8 cellular contexts compared by ENCODE assay signal in genomic region chr11:66363805-66364535, GRCh38. TPM values are rescaled to one million over a fixed set of nuclear protein-coding genes. Genes with fewer than 3 reads are reported as not detected.
DNase-seq lines count a peak whose midpoint lies in the region; ATAC-seq and TF ChIP-seq lines count a peak whose summit lies in the region.

No MANE protein-coding gene starts in this region.

- no peak overlapping the region for H3K14ac ChIP-seq in neuronal stem cell (ENCODE audit: low read length)

- H3K9me3 ChIP-seq in effector memory CD4-positive, alpha-beta T cell (ENCODE audit: control insufficient read depth, low read length): no peaks in the 10 kb centered on the region
- no peaks in the 10 kb centered on the region for H3K9me3 ChIP-seq in neuronal stem cell (replicated peaks in 1 of 2; ENCODE audit: control insufficient read depth in 2 of 2, insufficient read depth in 1 of 2, low read depth in 1 of 2, low read length in 2 of 2)
- no peaks in the 10 kb centered on the region for H3K9me3 ChIP-seq in vagina

- H4K8ac ChIP-seq in neuronal stem cell (ENCODE audit: low read depth, low read length): no peak overlapping the region

- peaks cover 8% of the 10 kb centered on the region for H3K79me1 ChIP-seq in neuronal stem cell (ENCODE audit: low read depth, low read length)

- H4K91ac ChIP-seq in neuronal stem cell (ENCODE audit: low read depth, low read length, poor library complexity): no peak overlapping the region

- no peak for ATAC-seq in GM18505 (IDR thresholded peaks at IDR 0.05; ENCODE audit: unreplicated experiment)

- in situ Hi-C loops in KBM-7 (cut with MboI; ENCODE audit: low pct_unique_long_range_greater_than_20kb, low sequenced_read_pairs): no loop called here

- no peaks in the 10 kb centered on the region for H3K36me3 ChIP-seq in effector memory CD4-positive, alpha-beta T cell (ENCODE audit: control insufficient read depth, insufficient read depth, low read length)
- H3K36me3 ChIP-seq in neuronal stem cell (replicated peaks in 1 of 2; ENCODE audit: control insufficient read depth in 2 of 2, insufficient read depth in 2 of 2, low read length in 2 of 2): peaks cover 6 to 53% of the 10 kb centered on the region in 2 donors
- no peaks in the 10 kb centered on the region for H3K36me3 ChIP-seq in vagina

- intact Hi-C loops in vagina (cut with DNase I): no loop called here

- no peak for TF ChIP-seq CTCF in vagina (IDR thresholded peaks at IDR 0.05)

- H2BK15ac ChIP-seq in neuronal stem cell (ENCODE audit: low read length): no peak overlapping the region

- no CpG with 5 or more reads among the region's 15 CpGs for WGBS in neuronal stem cell (ENCODE audit: extremely low coverage in 2 of 2, insufficient read length in 2 of 2, insufficient replicate concordance in 1 of 2), 2 donors

- H3K4me3 ChIP-seq in effector memory CD4-positive, alpha-beta T cell (ENCODE audit: insufficient read depth, low read depth, low read length, poor library complexity, severe bottlenecking): no peak overlapping the region
- H3K4me3 ChIP-seq in neuronal stem cell (ENCODE audit: low read length in 2 of 2): no peak overlapping the region
- H3K4me3 ChIP-seq in vagina: no peak overlapping the region

- TF ChIP-seq POLR2A in vagina (IDR thresholded peaks at IDR 0.05): no peak
- TF ChIP-seq POLR2A in GM18505 (IDR thresholded peaks at IDR 0.05; ENCODE audit: borderline replicate concordance, extremely low read depth, insufficient read depth, insufficient read length): no peak

- no peak overlapping the region for H3K4ac ChIP-seq in neuronal stem cell (ENCODE audit: low read length)

- H2BK120ac ChIP-seq in neuronal stem cell (ENCODE audit: low read depth, low read length): no peak overlapping the region

- H2BK5ac ChIP-seq in neuronal stem cell (ENCODE audit: low read length): no peak overlapping the region

- DNase-seq in D341Med (ENCODE audit: low spot score) (peak; percentile 84), KBM-7 (peak; percentile 77), neuronal stem cell (ENCODE audit: low spot score) (no peak), vagina (ENCODE audit: extremely low spot score in 2 of 2) (no peak), NCI-H2107 (lab: John Stamatoyannopoulos, UW) (no peak)
- DNase-seq in activated CD4-positive, alpha-beta T cell treated with anti-CD3 and anti-CD28 coated beads, Interleukin-2, amount 50 U/mL, for 1 hour: peak; percentile 68
- peak; percentile 25 to 47 (median 39) for DNase-seq in effector memory CD4-positive, alpha-beta T cell

- H3K4me1 ChIP-seq in effector memory CD4-positive, alpha-beta T cell (ENCODE audit: control insufficient read depth, insufficient read depth, low read length, poor library complexity, severe bottlenecking): no peaks in the 10 kb centered on the region
- H3K4me1 ChIP-seq in neuronal stem cell (ENCODE audit: control insufficient read depth in 2 of 2, insufficient read depth in 1 of 2, low read depth in 1 of 2, low read length in 2 of 2) (peaks cover 2 to 11% of the 10 kb centered on the region in 2 donors), vagina (no peaks in the 10 kb centered on the region)

- H3K23ac ChIP-seq in neuronal stem cell (ENCODE audit: low read depth, low read length, poor library complexity): peak overlapping the region; percentile 80

- H3K27me3 ChIP-seq in effector memory CD4-positive, alpha-beta T cell (replicated peaks; ENCODE audit: control insufficient read depth, insufficient read depth, low read length, poor library complexity, severe bottlenecking): no peaks in the 10 kb centered on the region
- H3K27me3 ChIP-seq in neuronal stem cell (ENCODE audit: control insufficient read depth in 3 of 3, insufficient read depth in 3 of 3, low read depth in 1 of 3, low read length in 3 of 3): no peaks in the 10 kb centered on the region
- no peaks in the 10 kb centered on the region for H3K27me3 ChIP-seq in vagina

- H2AFZ ChIP-seq in neuronal stem cell (ENCODE audit: low read length): no peak overlapping the region

- H3K4me2 ChIP-seq in neuronal stem cell (ENCODE audit: insufficient read depth, low read length, poor library complexity, severe bottlenecking): no peak overlapping the region

- peak overlapping the region; percentile 51 for H3K9ac ChIP-seq in neuronal stem cell (ENCODE audit: low read depth, low read length, poor library complexity)

- H3K18ac ChIP-seq in neuronal stem cell (ENCODE audit: low read length): no peak overlapping the region

- no peak overlapping the region for H2BK12ac ChIP-seq in neuronal stem cell (ENCODE audit: low read length)

- no peak overlapping the region for H3K27ac ChIP-seq in effector memory CD4-positive, alpha-beta T cell (ENCODE audit: insufficient read depth, low read length, poor library complexity, severe bottlenecking)
- H3K27ac ChIP-seq in neuronal stem cell (replicated peaks; ENCODE audit: low read length) (no peak overlapping the region), vagina (no peak overlapping the region)

- H2AK5ac ChIP-seq in neuronal stem cell (ENCODE audit: low read depth, low read length): peak overlapping the region; percentile 47

RNA-seq across cellular contexts. Expression of gene SLC29A2, which starts 7.6 kb away (rescaled TPM):
- polyA plus RNA-seq in neuronal stem cell (2013, experiment 1 of 2): 36.9 TPM
- 36.4 TPM for polyA plus RNA-seq in neuronal stem cell (2013, experiment 2 of 2)
- 4.2 TPM for total RNA-seq in vagina

RNA-seq across cellular contexts. Expression of gene B4GAT1, which starts 16.5 kb away (rescaled TPM):
- polyA plus RNA-seq in neuronal stem cell (2013, experiment 1 of 2): 31.8 TPM
- polyA plus RNA-seq in neuronal stem cell (2013, experiment 2 of 2): 30.8 TPM
- total RNA-seq in vagina: 25.0 TPM

RNA-seq across cellular contexts. Expression of gene BRMS1, which starts 19.1 kb away (rescaled TPM):
- polyA plus RNA-seq in neuronal stem cell (2013, experiment 1 of 2): 23.5 TPM
- polyA plus RNA-seq in neuronal stem cell (2013, experiment 2 of 2): 21.8 TPM
- total RNA-seq in vagina: 37.1 TPM

RNA-seq across cellular contexts. Expression of gene RIN1, which starts 27.7 kb away (rescaled TPM):
- polyA plus RNA-seq in neuronal stem cell (2013, experiment 1 of 2): 2.4 TPM
- 2.1 TPM for polyA plus RNA-seq in neuronal stem cell (2013, experiment 2 of 2)
- 19.2 TPM for total RNA-seq in vagina

RNA-seq across cellular contexts. Expression of gene CD248, which starts 47.1 kb away (rescaled TPM):
- polyA plus RNA-seq in neuronal stem cell (2013, experiment 1 of 2): 3.3 TPM
- polyA plus RNA-seq in neuronal stem cell (2013, experiment 2 of 2): 3.2 TPM
- 45.2 TPM for total RNA-seq in vagina

Comparison
In these comparisons a context has a peak if more than half of its experiments do, and no peak if none do; other contexts are left out.
1. DNase-seq: peak in D341Med (single experiment), KBM-7 (single experiment), activated CD4-positive, alpha-beta T cell treated with anti-CD3 and anti-CD28 coated beads, Interleukin-2, amount 50 U/mL, for 1 hour (single experiment) and effector memory CD4-positive, alpha-beta T cell (3 of 3); none in neuronal stem cell (single experiment), vagina (0 of 2) and NCI-H2107 (single experiment).